ENCODE assay signal across 11 cellular contexts in the genomic region with DNA sequence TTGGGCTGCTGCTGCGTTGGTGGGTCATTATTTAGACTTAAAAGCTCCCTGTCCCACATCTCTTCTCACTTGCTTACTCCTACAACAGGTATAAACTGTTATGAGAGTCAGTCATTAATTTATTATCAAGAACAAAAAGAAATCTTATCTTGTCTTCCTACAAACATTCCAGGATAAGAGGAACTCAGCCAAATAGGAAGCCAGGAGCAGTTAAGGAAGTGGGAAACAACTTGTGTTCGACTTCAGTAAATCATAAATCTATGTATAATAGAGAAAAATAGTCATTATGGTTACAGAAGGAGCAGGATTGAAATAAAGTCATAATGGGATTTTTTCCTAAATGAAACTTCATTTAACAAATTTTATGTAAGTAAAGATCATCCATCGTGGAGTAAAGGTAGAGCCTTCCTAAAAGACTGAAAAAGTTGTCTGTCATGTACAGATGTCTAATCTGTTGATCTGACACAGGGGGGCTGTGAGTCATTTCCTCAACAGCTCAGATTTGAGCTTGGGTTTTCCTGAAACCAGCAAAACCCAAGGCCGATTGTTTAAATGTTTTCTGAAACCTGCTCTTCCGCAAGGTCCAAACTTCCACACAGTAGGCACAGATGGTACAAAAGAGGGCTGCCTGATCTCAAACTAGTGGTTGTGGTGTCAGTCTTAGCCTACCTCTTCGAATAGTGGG. TPM values are rescaled to one million over a fixed set of nuclear protein-coding genes. Genes with fewer than 3 reads are reported as not detected.
DNase-seq lines count a peak whose midpoint lies in the region; ATAC-seq, FAIRE-seq and TF ChIP-seq lines count a peak whose summit lies in the region.
"Had no signal": no experiment of that assay in that cellular context is flagged by ENCODE, and none has a peak within 500 bp of the region (broad histone marks: within the 10 kb centered on the region; RNA-seq: fewer than 3 reads in every experiment).

No MANE protein-coding gene starts in this region.

- POLR2A ChIA-PET in endothelial cell of umbilical vein (lab: Charles Lee): interaction anchor here (0.5 kb wide), 1 partner anchor 22 kb away, joined by 3 read pairs; no protein-coding TSS in a partner anchor

- H3K36me3 Mint-ChIP-seq in activated CD8-positive, alpha-beta memory T cell treated with anti-CD3 and anti-CD28 coated beads, Interleukin-2, amount 10 ng/mL, durations not matched to agents 7 days and 5 days: peaks cover 7% of the 10 kb centered on the region

- no peaks in the 10 kb centered on the region for H3K9me3 Mint-ChIP-seq in activated CD8-positive, alpha-beta memory T cell treated with anti-CD3 and anti-CD28 coated beads, Interleukin-2, amount 10 ng/mL, durations not matched to agents 7 days and 5 days (ENCODE audit: low read depth)

- H3K9me3 ChIP-seq in endothelial cell of umbilical vein (replicated peaks; ENCODE audit: control insufficient read depth, insufficient read depth, low read length): no peaks in the 10 kb centered on the region
- H3K9me3 ChIP-seq: psoas muscle had no signal

- H4K20me1 ChIP-seq in endothelial cell of umbilical vein (replicated peaks; ENCODE audit: control insufficient read depth, extremely low read depth, insufficient read depth, low read length): peaks cover 4% of the 10 kb centered on the region

- intact Hi-C loops in endothelial cell of umbilical vein (cut with micrococcal nuclease): loop anchor here (1.0 to 5.0 kb wide), 3 partner anchors 58 to 138 kb away; no protein-coding TSS in a partner anchor

- H3K79me2 ChIP-seq in endothelial cell of umbilical vein (ENCODE audit: control insufficient read depth, insufficient read depth, low read length): peaks cover 5% of the 10 kb centered on the region

- peak; percentile 91 for FAIRE-seq in endothelial cell of umbilical vein (lab: Jason Lieb, UNC)

- peaks cover 13% of the 10 kb centered on the region for H3K4me1 Mint-ChIP-seq in activated CD8-positive, alpha-beta memory T cell treated with anti-CD3 and anti-CD28 coated beads, Interleukin-2, amount 10 ng/mL, durations not matched to agents 7 days and 5 days

- peak overlapping the region; percentile 46 for H3K9ac ChIP-seq in endothelial cell of umbilical vein (replicated peaks; ENCODE audit: extremely low read depth, insufficient read depth, low read length)

- CTCF ChIA-PET in activated CD8-positive, alpha-beta memory T cell treated with anti-CD3 and anti-CD28 coated beads, Interleukin-2, amount 10 ng/mL, durations not matched to agents 7 days and 5 days (lab: Charles Lee): no interaction called here
- CTCF ChIA-PET in endothelial cell of umbilical vein (lab: Charles Lee): interaction anchor here (0.7 to 1.7 kb wide), 7 partner anchors 10 to 264 kb away, joined by 3 to 4 read pairs (median 3); no protein-coding TSS in a partner anchor

- H3K4me3 ChIP-seq in endothelial cell of umbilical vein (replicated peaks in 1 of 3; ENCODE audit: insufficient read depth in 1 of 3, low read depth in 1 of 3, low read length in 3 of 3) (peak overlapping the region in 1 of 3 experiments; percentile 14), skeletal muscle cell (ENCODE audit: low read depth, low read length) (no peak overlapping the region)
- H3K4me3 ChIP-seq: psoas muscle had no signal

- H2AFZ ChIP-seq in endothelial cell of umbilical vein (ENCODE audit: low read depth, low read length): no peak overlapping the region

- peaks cover 9% of the 10 kb centered on the region for H3K27me3 Mint-ChIP-seq in activated CD8-positive, alpha-beta memory T cell treated with anti-CD3 and anti-CD28 coated beads, Interleukin-2, amount 10 ng/mL, durations not matched to agents 7 days and 5 days
- H3K27me3 Mint-ChIP-seq: stimulated activated memory B cell treated with anti-CD40 and anti-IgM and Interleukin-4, amounts not matched to agents 10 μg/mL and 1 μg/mL and 100 μg/mL, for 72 hours had no signal

- DNase-seq in activated CD8-positive, alpha-beta memory T cell treated with anti-CD3 and anti-CD28 coated beads, Interleukin-2, amount 10 ng/mL, durations not matched to agents 7 days and 5 days: peak; percentile 44
- no peak for DNase-seq in activated CD8-positive, alpha-beta memory T cell treated with anti-CD3 and anti-CD28 coated beads for 24 hours
- DNase-seq in RKO (ENCODE audit: low spot score): peak; percentile 50
- peak; percentile 89 for DNase-seq in endothelial cell of umbilical vein (ENCODE audit: low read depth, low spot score)
- DNase-seq in skeletal muscle cell (ENCODE audit: low read depth): peak; percentile 13
- DNase-seq in SKM-1 (lab: John Stamatoyannopoulos, UW; ENCODE audit: unreplicated experiment): no peak
- no peak for DNase-seq in amygdala (lab: John Stamatoyannopoulos, UW)
- DNase-seq: kidney glomerular epithelial cell, psoas muscle had no signal

- peak; percentile 55 for ATAC-seq in activated CD8-positive, alpha-beta memory T cell treated with anti-CD3 and anti-CD28 coated beads, Interleukin-2, amount 10 ng/mL, durations not matched to agents 7 days and 5 days
- no peak for ATAC-seq in GM18498 (IDR thresholded peaks at IDR 0.05; ENCODE audit: unreplicated experiment)
- ATAC-seq: psoas muscle; stimulated activated memory B cell treated with anti-CD40 and anti-IgM and Interleukin-4, amounts not matched to agents 10 μg/mL and 1 μg/mL and 100 μg/mL, for 72 hours had no signal

- no peak overlapping the region for H3K27ac Mint-ChIP-seq in activated CD8-positive, alpha-beta memory T cell treated with anti-CD3 and anti-CD28 coated beads, Interleukin-2, amount 10 ng/mL, durations not matched to agents 7 days and 5 days
- H3K27ac Mint-ChIP-seq: stimulated activated memory B cell treated with anti-CD40 and anti-IgM and Interleukin-4, amounts not matched to agents 10 μg/mL and 1 μg/mL and 100 μg/mL, for 72 hours had no signal

- peak overlapping the region; percentile 73 for H3K4me2 ChIP-seq in endothelial cell of umbilical vein (ENCODE audit: insufficient read depth, low read length)

- peaks cover 50% of the 10 kb centered on the region for H3K4me1 ChIP-seq in endothelial cell of umbilical vein (ENCODE audit: control insufficient read depth, extremely low read depth, insufficient read depth, low read length)

- peaks cover 6 to 9% of the 10 kb centered on the region in 2 experiments for H3K36me3 ChIP-seq in endothelial cell of umbilical vein (ENCODE audit: control insufficient read depth in 2 of 2, extremely low read depth in 1 of 2, insufficient read depth in 2 of 2, low read length in 2 of 2)

- dilution Hi-C loops in endothelial cell of umbilical vein (cut with MboI; ENCODE audit: extremely low pct_ligation_motif_present, low sequenced_read_pairs): no loop called here

- TSS peak; percentile 37 for BruUV-seq in endothelial cell of umbilical vein (replicated peaks; lab: Mats Ljungman, UMichigan)

- no peak for TF ChIP-seq POLR2A in endothelial cell of umbilical vein (IDR thresholded peaks at IDR 0.05; ENCODE audit: low read depth, low read length)

- TF ChIP-seq CTCF in endothelial cell of umbilical vein (IDR thresholded peaks at IDR 0.05; ENCODE audit: extremely low read depth in 1 of 2, insufficient read depth in 1 of 2, low read depth in 1 of 2, low read length in 2 of 2): no peak

- no peak overlapping the region for H3K4me3 Mint-ChIP-seq in activated CD8-positive, alpha-beta memory T cell treated with anti-CD3 and anti-CD28 coated beads, Interleukin-2, amount 10 ng/mL, durations not matched to agents 7 days and 5 days
- H3K4me3 Mint-ChIP-seq: stimulated activated memory B cell treated with anti-CD40 and anti-IgM and Interleukin-4, amounts not matched to agents 10 μg/mL and 1 μg/mL and 100 μg/mL, for 72 hours had no signal

- peak overlapping the region; percentile 79 for H3K27ac ChIP-seq in endothelial cell of umbilical vein (ENCODE audit: insufficient read depth, low read depth, low read length)
- H3K27ac ChIP-seq: psoas muscle had no signal

- no peaks in the 10 kb centered on the region for H3K27me3 ChIP-seq in endothelial cell of umbilical vein (ENCODE audit: control insufficient read depth in 2 of 2, insufficient read depth in 2 of 2, low read length in 2 of 2)

- no peaks in the 10 kb centered on the region for H3K9me1 ChIP-seq in endothelial cell of umbilical vein (replicated peaks; ENCODE audit: control insufficient read depth, extremely low read depth, insufficient read depth, low read length)

TF ChIP-seq in endothelial cell of umbilical vein, 7 proteins besides CTCF, POLR2A, EP300 and RAD21:
- TF ChIP-seq MYC (IDR thresholded peaks at IDR 0.05; ENCODE audit: low read depth, low read length) (no peak), GATA2 (IDR thresholded peaks at IDR 0.05; ENCODE audit: insufficient read depth, insufficient read length, low read depth, low read length) (peak; percentile 100), JUN (IDR thresholded peaks at IDR 0.05; ENCODE audit: borderline replicate concordance, insufficient read depth, insufficient read length, low read depth) (peak; percentile 93), FOS (IDR thresholded peaks at IDR 0.05; ENCODE audit: borderline replicate concordance, insufficient read depth, low read length) (peak; percentile 92), MAX (IDR thresholded peaks at IDR 0.05; ENCODE audit: insufficient read depth, insufficient read length) (no peak), EZH2 (IDR thresholded peaks at IDR 0.05; ENCODE audit: borderline replicate concordance, low read depth, low read length, severe bottlenecking) (no peak), POLR2AphosphoS5 (IDR thresholded peaks at IDR 0.05; ENCODE audit: insufficient read depth, low read depth, low read length) (peak; percentile 77)

RNA-seq across cellular contexts. Expression of gene LRRTM2, which starts 25.3 kb away (rescaled TPM):
- total RNA-seq in activated CD8-positive, alpha-beta memory T cell treated with anti-CD3 and anti-CD28 coated beads, Interleukin-2, amount 10 ng/mL, durations not matched to agents 7 days and 5 days: under 1 TPM in 1 of 2 experiments, not detected in 1; 0.02 TPM
- total RNA-seq in endothelial cell of umbilical vein: 0.14 and 0.20 TPM in 2 replicates
- polyA plus RNA-seq in endothelial cell of umbilical vein: 0.06 and 0.10 TPM in 2 replicates
- 0.08 and 0.09 TPM in 2 replicates for polyA plus RNA-seq in endothelial cell of umbilical vein (2011; cell fraction: cytosol; rRNA removed)
- 0.17 and 0.21 TPM in 2 replicates for polyA plus RNA-seq in endothelial cell of umbilical vein (2011; cell fraction: nucleus; rRNA removed)
- 0.33 and 0.51 TPM in 2 replicates for polyA plus RNA-seq in endothelial cell of umbilical vein (2012)
- 0.34 and 0.42 TPM in 2 replicates for polyA minus RNA-seq in endothelial cell of umbilical vein
- not detected for polyA minus RNA-seq in endothelial cell of umbilical vein (2011; cell fraction: cytosol; rRNA and poly(A)+ RNA removed)
- 0.58 and 0.82 TPM in 2 replicates for polyA minus RNA-seq in endothelial cell of umbilical vein (2011; cell fraction: nucleus; rRNA and poly(A)+ RNA removed)

Comparison
In these comparisons a context has a peak if more than half of its experiments do, and no peak if none do; other contexts are left out.
1. DNase-seq: peak in activated CD8-positive, alpha-beta memory T cell treated with anti-CD3 and anti-CD28 coated beads, Interleukin-2, amount 10 ng/mL, durations not matched to agents 7 days and 5 days (single experiment), RKO (single experiment), endothelial cell of umbilical vein (single experiment) and skeletal muscle cell (single experiment); none in activated CD8-positive, alpha-beta memory T cell treated with anti-CD3 and anti-CD28 coated beads for 24 hours (single experiment), SKM-1 (single experiment) and amygdala (0 of 56).